ENCODE assay signal across 15 cellular contexts in the genomic region with DNA sequence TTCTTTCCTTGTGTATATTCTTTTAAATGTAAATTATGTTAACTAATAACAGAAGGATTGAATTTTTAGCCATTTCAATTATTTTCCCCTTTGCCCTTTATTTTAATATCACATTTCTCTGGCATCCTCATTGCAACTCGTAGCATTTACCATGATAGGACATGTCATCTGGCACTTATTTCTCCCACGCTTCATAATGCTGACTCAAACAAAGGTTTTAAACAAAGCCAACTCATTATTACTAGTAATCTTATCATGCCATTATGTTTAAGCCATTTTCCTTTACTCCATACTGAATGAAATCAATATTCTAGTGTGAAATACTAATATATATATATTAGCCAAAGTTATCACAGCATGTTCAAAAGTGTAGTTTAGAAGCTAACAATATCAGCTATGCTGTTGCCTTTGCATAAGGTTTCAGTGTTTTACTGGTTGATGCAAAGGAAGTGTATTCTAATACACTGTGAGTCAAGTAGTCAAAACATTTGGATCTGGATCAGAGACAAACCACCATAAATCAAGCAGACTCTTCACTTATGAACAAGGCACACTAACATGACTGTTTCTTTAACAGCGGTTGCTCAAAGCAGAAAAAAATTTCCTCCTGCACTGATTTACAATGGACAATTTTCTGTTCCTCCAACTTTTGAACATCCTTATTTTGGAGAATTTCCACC.
DNase-seq lines count a peak whose midpoint lies in the region; ATAC-seq, FAIRE-seq and TF ChIP-seq lines count a peak whose summit lies in the region.
"Had no signal": no experiment of that assay in that cellular context is flagged by ENCODE, and none has a peak within 500 bp of the region (broad histone marks: within the 10 kb centered on the region; RNA-seq: fewer than 3 reads in every experiment).

No MANE protein-coding gene starts in this region.

- H3K9me3 ChIP-seq in small intestine (ENCODE audit: control insufficient read depth, low read depth), result no peaks in the 10 kb centered on the region

- H3K27ac ChIP-seq in small intestine (ENCODE audit: low read depth in 1 of 2, low read length in 1 of 2), result no peak overlapping the region
- no peak overlapping the region for H3K27ac ChIP-seq in dorsolateral prefrontal cortex
- H3K27ac ChIP-seq: KMS-11 had no signal

- TF ChIP-seq CTCF in epithelial cell of proximal tubule (conservative IDR thresholded peaks at IDR 0.05; ENCODE audit: low read depth, low read length), result no peak
- TF ChIP-seq CTCF in nephron (IDR thresholded peaks at IDR 0.05; ENCODE audit: unreplicated experiment in 3 of 3), result no peak
- TF ChIP-seq CTCF in dorsolateral prefrontal cortex (IDR thresholded peaks at IDR 0.05 in 54 of 56, conservative IDR thresholded peaks at IDR 0.05 in 2 of 56; ENCODE audit: low read depth in 1 of 56, partially characterized antibody in 56 of 56), result no peak

- H3K9me3 Mint-ChIP-seq in nephron, result no peaks in the 10 kb centered on the region
- H3K9me3 Mint-ChIP-seq: neural crest cell had no signal

- no peak for FAIRE-seq in small intestine (lab: Jason Lieb, UNC)

- no peaks in the 10 kb centered on the region for H3K36me3 Mint-ChIP-seq in nephron (ENCODE audit: low read depth)

- H3K27me3 Mint-ChIP-seq in nephron (ENCODE audit: low read depth), result no peaks in the 10 kb centered on the region
- H3K27me3 Mint-ChIP-seq: activated CD4-positive, alpha-beta T cell treated with anti-CD3 and anti-CD28 coated beads for 36 hours had no signal

- DNase-seq in Ammon's horn (ENCODE audit: low spot score), result peak; percentile 11
- DNase-seq in RKO (ENCODE audit: low spot score), result peak; percentile 75
- peak; percentile 16 for DNase-seq in epithelial cell of proximal tubule (ENCODE audit: low read depth)
- DNase-seq in activated T-cell treated with anti-CD3 and anti-CD28 coated beads for 4 hours, result no peak
- DNase-seq in small intestine, result no peak
- no peak for DNase-seq in dorsolateral prefrontal cortex
- DNase-seq: activated CD4-positive, alpha-beta T cell treated with anti-CD3 and anti-CD28 coated beads for 36 hours; central memory CD4-positive, alpha-beta T cell; left colon; NCI-H187 treated with DMSO at 0.1 percent for 48 hours; stimulated activated CD4-positive, alpha-beta T cell treated with anti-CD3 and anti-CD28 coated beads, Interleukin-1b, Interleukin-23, amount 100 ng/mL, for 48 hours had no signal

- no peak for ATAC-seq in GM18867 (IDR thresholded peaks at IDR 0.05; ENCODE audit: unreplicated experiment)
- ATAC-seq: activated CD4-positive, alpha-beta T cell treated with anti-CD3 and anti-CD28 coated beads for 36 hours; left colon had no signal

- H3K4me1 Mint-ChIP-seq in nephron, result peaks cover 11% of the 10 kb centered on the region
- H3K4me1 Mint-ChIP-seq: activated CD4-positive, alpha-beta T cell treated with anti-CD3 and anti-CD28 coated beads for 36 hours had no signal

- H3K4me1 ChIP-seq in small intestine (ENCODE audit: control insufficient read depth in 2 of 2, insufficient read depth in 1 of 2, low read depth in 1 of 2, low read length in 1 of 2), result no peaks in the 10 kb centered on the region

- WGBS in small intestine, 3 donors, result 51 to 65% (median 57%) methylated on average over 3 of the region's 3 CpGs

- H3K27me3 ChIP-seq in small intestine (ENCODE audit: control insufficient read depth in 2 of 2, insufficient read depth in 2 of 2, low read length in 2 of 2) (no peaks in the 10 kb centered on the region), dorsolateral prefrontal cortex (no peaks in the 10 kb centered on the region)

- H3K27ac Mint-ChIP-seq in nephron, result peak overlapping the region; percentile 5 to 54 (median 11)
- H3K27ac Mint-ChIP-seq: activated CD4-positive, alpha-beta T cell treated with anti-CD3 and anti-CD28 coated beads for 36 hours had no signal

- H3K36me3 ChIP-seq in small intestine (ENCODE audit: control insufficient read depth in 2 of 2, insufficient read depth in 2 of 2, low read length in 2 of 2), result no peaks in the 10 kb centered on the region

- intact Hi-C loops in dorsolateral prefrontal cortex (cut with DNase I), result no loop called here

- H3K4me3 ChIP-seq in epithelial cell of proximal tubule (ENCODE audit: low read depth, low read length), result no peak overlapping the region
- no peak overlapping the region for H3K4me3 ChIP-seq in small intestine (ENCODE audit: low read depth in 1 of 2, low read length in 2 of 2)
- H3K4me3 ChIP-seq in dorsolateral prefrontal cortex, result no peak overlapping the region

- no peak overlapping the region for H3K4me3 Mint-ChIP-seq in nephron
- H3K4me3 Mint-ChIP-seq: activated CD4-positive, alpha-beta T cell treated with anti-CD3 and anti-CD28 coated beads for 36 hours; neural crest cell had no signal

Comparison
In these comparisons a context has a peak if more than half of its experiments do, and no peak if none do; other contexts are left out.
1. DNase-seq: peak in Ammon's horn (single experiment), RKO (single experiment) and epithelial cell of proximal tubule (single experiment); none in activated T-cell treated with anti-CD3 and anti-CD28 coated beads for 4 hours (single experiment), small intestine (single experiment) and dorsolateral prefrontal cortex (0 of 10).